Comparison of ENCODE assay signal across 17 cellular contexts in the genomic region with DNA sequence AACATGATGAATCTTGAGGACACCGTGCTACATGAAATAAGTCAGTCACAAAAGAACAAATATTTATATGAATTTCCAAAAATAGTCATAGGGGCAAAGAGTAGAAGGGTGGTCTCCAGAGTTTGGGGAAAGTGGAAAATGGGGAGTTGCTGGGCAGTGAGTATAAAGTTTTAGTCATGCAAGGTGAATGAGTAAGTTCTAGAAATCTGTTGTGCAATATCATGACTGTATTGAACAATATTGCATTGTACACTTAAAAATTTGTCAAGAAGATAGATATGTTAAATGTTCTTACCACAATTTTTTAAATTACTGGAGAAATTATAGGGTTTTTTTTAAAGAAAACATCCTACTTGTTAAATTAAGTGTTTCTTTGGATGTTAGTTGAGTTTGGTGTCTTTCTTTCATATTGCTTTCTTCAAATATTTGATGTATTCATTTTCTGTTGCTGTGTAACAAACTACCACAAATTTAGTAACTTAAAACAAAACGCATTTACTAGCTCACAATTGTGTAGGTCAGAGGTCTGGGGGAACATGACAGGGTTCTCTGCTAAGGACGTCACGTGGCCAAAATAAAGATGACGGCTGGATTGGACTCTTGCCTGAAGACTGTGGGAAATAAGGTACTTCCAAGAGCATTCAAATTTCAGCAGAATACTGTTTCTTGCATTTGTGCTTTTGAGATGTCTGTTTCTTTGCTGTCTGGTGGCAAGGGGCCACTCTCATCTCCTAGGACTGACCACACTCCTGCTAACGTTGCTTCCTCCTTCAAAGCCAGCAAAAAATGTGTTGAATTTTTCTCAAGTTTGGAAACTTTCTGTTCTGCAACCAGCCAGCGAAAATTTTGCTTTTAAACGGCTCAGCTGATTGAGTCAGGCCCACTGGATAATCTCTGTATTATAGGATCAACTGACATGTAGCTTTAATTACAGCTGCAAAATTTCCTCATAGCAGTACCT.
A peak's percentile ranks its signal among the peaks of the same experiment; 100 is the strongest.
DNase-seq lines count a peak whose midpoint lies in the region; TF ChIP-seq lines count a peak whose summit lies in the region.
"Had no signal": no experiment of that assay in that cellular context is flagged by ENCODE, and none has a peak within 500 bp of the region (broad histone marks: within the 10 kb centered on the region; RNA-seq: fewer than 3 reads in every experiment).

No MANE protein-coding gene starts in this region.

- no peak overlapping the region for H2BK120ac ChIP-seq in mesenchymal stem cell (ENCODE audit: low read depth, low read length)

- no peak overlapping the region for H3K27ac ChIP-seq in mesenchymal stem cell (ENCODE audit: low read length, poor library complexity, severe bottlenecking)
- H3K27ac ChIP-seq: right atrium auricular region, tibial artery, WERI-Rb-1 had no signal

- no peak overlapping the region for H2BK5ac ChIP-seq in mesenchymal stem cell (ENCODE audit: low read depth, low read length, poor library complexity, severe bottlenecking)

- no peak overlapping the region for H3K4me2 ChIP-seq in mesenchymal stem cell (ENCODE audit: low read length, poor library complexity, severe bottlenecking)

- no peak overlapping the region for H2AFZ ChIP-seq in mesenchymal stem cell (ENCODE audit: low read depth, low read length)

- no peak for TF ChIP-seq CTCF in choroid plexus epithelial cell (conservative IDR thresholded peaks at IDR 0.05; ENCODE audit: low read depth, low read length)

- no peaks in the 10 kb centered on the region for H3K36me3 ChIP-seq in mesenchymal stem cell (ENCODE audit: control insufficient read depth in 1 of 2, insufficient read depth in 2 of 2, low read depth in 1 of 2, low read length in 2 of 2)
- H3K36me3 ChIP-seq: right atrium auricular region, tibial artery, WERI-Rb-1 had no signal

- H3K79me1 ChIP-seq in mesenchymal stem cell (replicated peaks; ENCODE audit: low read length, poor library complexity, severe bottlenecking) = no peaks in the 10 kb centered on the region

- H3K18ac ChIP-seq in mesenchymal stem cell (ENCODE audit: low read depth in 1 of 2, low read length in 2 of 2) = no peak overlapping the region

- peaks cover 13% of the 10 kb centered on the region for H3K9me3 ChIP-seq in mesenchymal stem cell (ENCODE audit: control insufficient read depth, low read length)

- WGBS in mesenchymal stem cell = 89% methylated on average over 7 of the region's 8 CpGs

- H3K4me1 ChIP-seq in mesenchymal stem cell (ENCODE audit: control insufficient read depth, insufficient read depth, low read depth, low read length) = no peaks in the 10 kb centered on the region
- H3K4me1 ChIP-seq: right atrium auricular region had no signal

- H2AK5ac ChIP-seq in mesenchymal stem cell (ENCODE audit: low read length, severe bottlenecking) = no peak overlapping the region

- no peak overlapping the region for H3K4ac ChIP-seq in mesenchymal stem cell (ENCODE audit: low read depth in 1 of 2, low read length in 2 of 2)

- H4K8ac ChIP-seq in mesenchymal stem cell (ENCODE audit: low read length) = no peak overlapping the region

- no peak overlapping the region for H4K91ac ChIP-seq in mesenchymal stem cell (ENCODE audit: low read length)

- H2BK15ac ChIP-seq in mesenchymal stem cell (ENCODE audit: low read depth, poor library complexity, severe bottlenecking) = no peak overlapping the region

- H2BK12ac ChIP-seq in mesenchymal stem cell (ENCODE audit: low read length in 2 of 2) = no peak overlapping the region

- H3K4me3 ChIP-seq in choroid plexus epithelial cell (ENCODE audit: low read depth, low read length) (no peak overlapping the region), mesenchymal stem cell (ENCODE audit: insufficient read depth in 1 of 2, low read depth in 1 of 2, low read length in 2 of 2) (no peak overlapping the region)
- H3K4me3 ChIP-seq: right atrium auricular region, tibial artery had no signal

- no peak overlapping the region for H3K23ac ChIP-seq in mesenchymal stem cell (ENCODE audit: low read length in 2 of 2)

- H3K9ac ChIP-seq in mesenchymal stem cell (ENCODE audit: low read length) = no peak overlapping the region

- H3K27me3 ChIP-seq in mesenchymal stem cell (ENCODE audit: control insufficient read depth in 1 of 2, insufficient read depth in 1 of 2, low read length in 2 of 2) = no peaks in the 10 kb centered on the region
- H3K27me3 ChIP-seq: right atrium auricular region, tibial artery had no signal

- DNase-seq in EH (ENCODE audit: low read depth) (peak; percentile 3), NOMO-1 (lab: John Stamatoyannopoulos, UW; ENCODE audit: unreplicated experiment in 2 of 2) (peak; percentile 53 to 67), choroid plexus epithelial cell (ENCODE audit: low read depth) (peak; percentile 92), mesenchymal stem cell (peak; percentile 27), NCI-H128 (lab: John Stamatoyannopoulos, UW; ENCODE audit: unreplicated experiment) (no peak), germinal center (ENCODE audit: low spot score) (no peak), NCI-H748 (lab: John Stamatoyannopoulos, UW; ENCODE audit: unreplicated experiment) (no peak)
- DNase-seq in stimulated activated naive CD4-positive, alpha-beta T cell (lab: John Stamatoyannopoulos, UW) = no peak
- DNase-seq: effector memory CD4-positive, alpha-beta T cell; mesendoderm; NCI-H1417 treated with DMSO at 0.1 percent for 48 hours; nephron progenitor cell; stimulated activated CD4-positive, alpha-beta T cell treated with anti-CD3 and anti-CD28 coated beads, Interleukin-4, amount 100 ng/mL, for 1 hour; SW 1271; tibial artery; WERI-Rb-1 had no signal

- H3K14ac ChIP-seq in mesenchymal stem cell (ENCODE audit: low read length in 2 of 2) = no peak overlapping the region

Comparison
In these comparisons a context has a peak if more than half of its experiments do, and no peak if none do; other contexts are left out.
1. DNase-seq: peak in EH (single experiment), NOMO-1 (2 of 2), choroid plexus epithelial cell (single experiment) and mesenchymal stem cell (single experiment); none in NCI-H128 (single experiment), germinal center (single experiment), stimulated activated naive CD4-positive, alpha-beta T cell (0 of 6) and NCI-H748 (single experiment).